In genomic region chr6:50925981-50926380, GRCh38 we compare ENCODE assay signal across 14 cellular contexts.
DNase-seq lines count a peak whose midpoint lies in the region; TF ChIP-seq lines count a peak whose summit lies in the region.
"Had no signal": no experiment of that assay in that cellular context is flagged by ENCODE, and none has a peak within 500 bp of the region (broad histone marks: within the 10 kb centered on the region; RNA-seq: fewer than 3 reads in every experiment).

No MANE protein-coding gene starts in this region.

- H3K27me3 ChIP-seq in suprapubic skin: no peaks in the 10 kb centered on the region
- H3K27me3 ChIP-seq: BLaER1 had no signal

- peak overlapping the region; percentile 6 for H3K27ac ChIP-seq in mesodermal cell (ENCODE audit: low read depth, low read length, severe bottlenecking)
- H3K27ac ChIP-seq in suprapubic skin: no peak overlapping the region
- H3K27ac ChIP-seq: BLaER1, GM23248 had no signal

- no peak for TF ChIP-seq POLR2A in suprapubic skin (IDR thresholded peaks at IDR 0.05)

- TF ChIP-seq CTCF in fibroblast of the aortic adventitia (IDR thresholded peaks at IDR 0.05; ENCODE audit: insufficient read depth, low read length) (no peak), suprapubic skin (IDR thresholded peaks at IDR 0.05) (no peak)

- WGBS in mesodermal cell (ENCODE audit: insufficient coverage in 2 of 2), 2 experiments: 50% methylated on average over 1 of the region's 2 CpGs; no CpG with 5 or more reads in 1 of the 2 experiments
- WGBS in suprapubic skin: 77% methylated on average over 2 of the region's 2 CpGs

- no peaks in the 10 kb centered on the region for H3K4me1 ChIP-seq in mesodermal cell (ENCODE audit: control insufficient read depth, insufficient read depth, low read length, poor library complexity, severe bottlenecking)
- H3K4me1 ChIP-seq in suprapubic skin: no peaks in the 10 kb centered on the region
- H3K4me1 ChIP-seq: BLaER1 had no signal

- DNase-seq in GM03348 (ENCODE audit: low spot score): peak; percentile 5
- peak; percentile 8 for DNase-seq in astrocyte of the hippocampus (ENCODE audit: low read depth, low spot score)
- peak; percentile 34 for DNase-seq in fibroblast of the aortic adventitia (ENCODE audit: low read depth)
- DNase-seq in stimulated activated CD4-positive, alpha-beta T cell treated with anti-CD3 and anti-CD28 coated beads, Interleukin-4, amount 100 ng/mL, for 24 hours: no peak
- DNase-seq in C1 segment of cervical spinal cord (lab: John Stamatoyannopoulos, UW): no peak
- DNase-seq in suprapubic skin (ENCODE audit: low spot score in 2 of 2): no peak
- DNase-seq: 8988T; AML-193; CD4-positive, CD25-positive, alpha-beta regulatory T cell; DMS53; GM23248 had no signal

- H3K4me3 ChIP-seq in fibroblast of the aortic adventitia (ENCODE audit: low read depth, low read length): no peak overlapping the region
- no peak overlapping the region for H3K4me3 ChIP-seq in mesodermal cell (ENCODE audit: extremely low read depth, insufficient read depth, low read length, poor library complexity, severe bottlenecking)
- no peak overlapping the region for H3K4me3 ChIP-seq in suprapubic skin
- H3K4me3 ChIP-seq: BLaER1, GM12878, GM23248 had no signal

- H3K9me3 ChIP-seq in mesodermal cell (ENCODE audit: control insufficient read depth, low read length) (no peaks in the 10 kb centered on the region), suprapubic skin (no peaks in the 10 kb centered on the region)

- H3K36me3 ChIP-seq in mesodermal cell (ENCODE audit: control insufficient read depth, insufficient read depth, low read length) (no peaks in the 10 kb centered on the region), suprapubic skin (no peaks in the 10 kb centered on the region)
- H3K36me3 ChIP-seq: BLaER1 had no signal

- no peak for TF ChIP-seq EP300 in suprapubic skin (IDR thresholded peaks at IDR 0.05)

Comparison
In these comparisons a context has a peak if more than half of its experiments do, and no peak if none do; other contexts are left out.
1. DNase-seq: peak in GM03348 (single experiment), astrocyte of the hippocampus (single experiment) and fibroblast of the aortic adventitia (single experiment); none in stimulated activated CD4-positive, alpha-beta T cell treated with anti-CD3 and anti-CD28 coated beads, Interleukin-4, amount 100 ng/mL, for 24 hours (single experiment), C1 segment of cervical spinal cord (0 of 14) and suprapubic skin (0 of 2).